1 cellular context compared by ENCODE assay signal in genomic region chr19:46409146-46409545, GRCh38.
TF ChIP-seq lines count a peak whose summit lies in the region.

No MANE protein-coding gene starts in this region.

TF ChIP-seq in H1, 55 proteins besides CTCF, POLR2A, EP300 and RAD21:
- TF ChIP-seq SIX5 (IDR thresholded peaks at IDR 0.05; ENCODE audit: low read depth, low read length) (no peak), KDM1A (IDR thresholded peaks at IDR 0.05; ENCODE audit: borderline replicate concordance, low read length) (no peak), NANOG (IDR thresholded peaks at IDR 0.05; ENCODE audit: insufficient read depth, low read depth, low read length, poor library complexity, severe bottlenecking) (no peak), YY1 (IDR thresholded peaks at IDR 0.05; ENCODE audit: low read depth, low read length) (no peak), GTF2F1 (IDR thresholded peaks at IDR 0.05; ENCODE audit: borderline replicate concordance, low read depth, low read length) (no peak), CBX8 (IDR thresholded peaks at IDR 0.05; ENCODE audit: borderline replicate concordance, low read depth, low read length) (no peak)
- TF ChIP-seq, protein P1, sequence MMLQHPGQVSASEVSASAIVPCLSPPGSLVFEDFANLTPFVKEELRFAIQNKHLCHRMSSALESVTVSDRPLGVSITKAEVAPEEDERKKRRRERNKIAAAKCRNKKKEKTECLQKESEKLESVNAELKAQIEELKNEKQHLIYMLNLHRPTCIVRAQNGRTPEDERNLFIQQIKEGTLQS (IDR thresholded peaks at IDR 0.05; ENCODE audit: insufficient read depth, low read depth, low read length): no peak
